11 cellular contexts compared by ENCODE assay signal in genomic region chr1:25309085-25309484, GRCh38. TPM values are rescaled to one million over a fixed set of nuclear protein-coding genes. Genes with fewer than 3 reads are reported as not detected.
A peak's percentile ranks its signal among the peaks of the same experiment; 100 is the strongest.
DNase-seq lines count a peak whose midpoint lies in the region; ATAC-seq and TF ChIP-seq lines count a peak whose summit lies in the region.
"Not testable (repeated sequence)": the region's sequence is repeated elsewhere in the genome, so short reads cannot be mapped to it uniquely, and the experiment has no call there.
"Had no signal": no experiment of that assay in that cellular context is flagged by ENCODE, and none has a peak within 500 bp of the region (broad histone marks: within the 10 kb centered on the region; RNA-seq: fewer than 3 reads in every experiment).

No MANE protein-coding gene starts in this region.

- not testable (repeated sequence) for TF ChIP-seq CTCF in HFFc6 (IDR thresholded peaks at IDR 0.05); choroid plexus epithelial cell (conservative IDR thresholded peaks at IDR 0.05; ENCODE audit: low read depth, low read length); fibroblast of the aortic adventitia (IDR thresholded peaks at IDR 0.05; ENCODE audit: insufficient read depth, low read length); natural killer cell (IDR thresholded peaks at IDR 0.05)

- ATAC-seq in activated T-helper 17 cell treated with anti-CD3 and anti-CD28 coated beads, Interleukin-2, amount 50 U/mL, for 72 hours (replicated peaks): peak; percentile 84
- peak in 2 of 3 donors; percentile 56 to 61 for ATAC-seq in natural killer cell

- not testable (repeated sequence) for H3K4me3 Mint-ChIP-seq in HFFc6; activated T-helper 17 cell treated with anti-CD3 and anti-CD28 coated beads, Interleukin-2, amount 50 U/mL, for 72 hours; natural killer cell

- peak; percentile 2 for DNase-seq in Ammon's horn (ENCODE audit: low spot score)
- DNase-seq in GM04504 (ENCODE audit: low read depth): peak; percentile 79
- DNase-seq in HFFc6: peak; percentile 25
- peak; percentile 9 for DNase-seq in choroid plexus epithelial cell (ENCODE audit: low read depth)
- DNase-seq in fibroblast of the aortic adventitia (ENCODE audit: low read depth): peak; percentile 74
- DNase-seq in natural killer cell: not testable (repeated sequence)

- not testable (repeated sequence) for H3K9me3 Mint-ChIP-seq in HFFc6; activated T-helper 17 cell treated with anti-CD3 and anti-CD28 coated beads, Interleukin-2, amount 50 U/mL, for 72 hours; natural killer cell

- peaks cover 17% of the 10 kb centered on the region for H3K4me1 Mint-ChIP-seq in HFFc6 (ENCODE audit: low read depth)
- not testable (repeated sequence) for H3K4me1 Mint-ChIP-seq in activated T-helper 17 cell treated with anti-CD3 and anti-CD28 coated beads, Interleukin-2, amount 50 U/mL, for 72 hours; natural killer cell

- H3K4me3 ChIP-seq in choroid plexus epithelial cell (ENCODE audit: low read depth, low read length); fibroblast of the aortic adventitia (ENCODE audit: low read depth, low read length): not testable (repeated sequence)

- intact Hi-C loops in natural killer cell (cut with micrococcal nuclease): not testable (repeated sequence)

- peak overlapping the region; percentile 28; the same call in 1 of the 2 replicates for H3K27ac Mint-ChIP-seq in HFFc6
- not testable (repeated sequence) for H3K27ac Mint-ChIP-seq in activated T-helper 17 cell treated with anti-CD3 and anti-CD28 coated beads, Interleukin-2, amount 50 U/mL, for 72 hours; natural killer cell

- peaks cover 47% of the 10 kb centered on the region; the same call in 1 of the 2 replicates for H3K36me3 Mint-ChIP-seq in HFFc6 (ENCODE audit: low read depth)
- H3K36me3 Mint-ChIP-seq in activated T-helper 17 cell treated with anti-CD3 and anti-CD28 coated beads, Interleukin-2, amount 50 U/mL, for 72 hours (ENCODE audit: low read depth): peaks cover 39% of the 10 kb centered on the region
- not testable (repeated sequence) for H3K36me3 Mint-ChIP-seq in natural killer cell

- not testable (repeated sequence) for H3K27me3 Mint-ChIP-seq in HFFc6 (ENCODE audit: insufficient read depth); activated T-helper 17 cell treated with anti-CD3 and anti-CD28 coated beads, Interleukin-2, amount 50 U/mL, for 72 hours; natural killer cell (ENCODE audit: low read depth in 2 of 2)

RNA-seq across cellular contexts. Expression of gene TMEM50A, which starts 29.0 kb away (rescaled TPM):
- 100 to 1,000 TPM; 166 to 270 (median 254) TPM for total RNA-seq in HFFc6 (2021; fragmentation: NEBNext Ultra II Directional; extraction: Animal tissue kit (Norgen Biotek cat#: 25700))
- total RNA-seq in activated T-helper 17 cell treated with anti-CD3 and anti-CD28 coated beads, Interleukin-2, amount 50 U/mL, for 72 hours: 100 to 1,000 TPM in 1 of 2 donors, 10 to 100 TPM in 1; 76.3 to 125 TPM
- 161 and 206 TPM in 2 replicates for total RNA-seq in fibroblast of the aortic adventitia (ENCODE audit: low replicate concordance)
- 100 to 1,000 TPM in 2 of 3 donors, 10 to 100 TPM in 1; 99.9 to 117 (median 107) TPM for total RNA-seq in natural killer cell

RNA-seq across cellular contexts. Expression of gene RHD, which starts 36.8 kb away (rescaled TPM):
- not detected for total RNA-seq in HFFc6 (2021; fragmentation: NEBNext Ultra II Directional; extraction: Animal tissue kit (Norgen Biotek cat#: 25700))
- total RNA-seq in activated T-helper 17 cell treated with anti-CD3 and anti-CD28 coated beads, Interleukin-2, amount 50 U/mL, for 72 hours: under 1 TPM in 1 of 2 donors, not detected in 1; 0.11 TPM
- total RNA-seq in fibroblast of the aortic adventitia (ENCODE audit: low replicate concordance): not detected in 2 replicates
- total RNA-seq in natural killer cell: under 1 TPM in 1 of 3 donors, not detected in 2; 0.21 TPM
- total RNA-seq: Calu3; CD8-positive, alpha-beta memory T cell; H1; M059J had no signal
